1 cellular context compared by ENCODE assay signal in genomic region chr11:62380821-62381243, GRCh38.
TF ChIP-seq lines count a peak whose summit lies in the region.
"Not testable (repeated sequence)": the region's sequence is repeated elsewhere in the genome, so short reads cannot be mapped to it uniquely, and the experiment has no call there.

No MANE protein-coding gene starts in this region.

TF ChIP-seq in K562, 482 proteins besides CTCF, POLR2A, EP300 and RAD21:
- 0 out of 2 replicates have a peak, but pooled peaks have one; percentile 4 for TF ChIP-seq NFIC (IDR thresholded peaks at IDR 0.05)
- TF ChIP-seq ARID2 (IDR thresholded peaks at IDR 0.05) = 0 out of 2 replicates have a peak, but pooled peaks have one; percentile 10
- TF ChIP-seq ARID3A (IDR thresholded peaks at IDR 0.05; ENCODE audit: borderline replicate concordance, low read depth, low read length) = peak; percentile 84; the same call in 1 of the 2 replicates
- TF ChIP-seq DEAF1 (CRISPR knock-in tag; IDR thresholded peaks at IDR 0.05) = peak; percentile 89
- TF ChIP-seq RB1 (IDR thresholded peaks at IDR 0.05; ENCODE audit: low read depth) = 0 out of 2 replicates have a peak, but pooled peaks have one; percentile 36
- peak; percentile 40 for TF ChIP-seq EGR1 (conservative IDR thresholded peaks at IDR 0.05)
- TF ChIP-seq CTBP1 (IDR thresholded peaks at IDR 0.05; ENCODE audit: borderline replicate concordance) = peak; percentile 15; the same call in 1 of the 2 replicates
- peak; percentile 64; the same call in 1 of the 2 replicates for TF ChIP-seq SMC3 (conservative IDR thresholded peaks at IDR 0.05; ENCODE audit: insufficient read depth, low read depth, low read length)
- TF ChIP-seq CC2D1A (IDR thresholded peaks at IDR 0.05) = peak; percentile 26; the same call in 1 of the 2 replicates
- TF ChIP-seq STAG1 (CRISPR knock-in tag; IDR thresholded peaks at IDR 0.05; ENCODE audit: borderline replicate concordance) = peak; percentile 82; the same call in 1 of the 2 replicates
- peak in 1 of 2 experiments; percentile 16; a peak in 1 of 4 replicates for TF ChIP-seq RCOR1 (IDR thresholded peaks at IDR 0.05; ENCODE audit: borderline replicate concordance in 1 of 2, low read depth in 2 of 2, low read length in 2 of 2)
- not testable (repeated sequence) for TF ChIP-seq ATF1 (CRISPR knock-in tag; IDR thresholded peaks at IDR 0.05); NR2C2 (tag; IDR thresholded peaks at IDR 0.05)
- 0 out of 2 replicates have a peak, but pooled peaks have one; percentile 9 for TF ChIP-seq ATF1 (tag; IDR thresholded peaks at IDR 0.05)
- TF ChIP-seq L3MBTL2 (IDR thresholded peaks at IDR 0.05) = 0 out of 2 replicates have a peak, but pooled peaks have one; percentile 23
- TF ChIP-seq ILF3 (IDR thresholded peaks at IDR 0.05; ENCODE audit: borderline replicate concordance) = 0 out of 2 replicates have a peak, but pooled peaks have one; percentile 35
- 0 out of 2 replicates have a peak, but pooled peaks have one; percentile 22 for TF ChIP-seq NR2C2 (CRISPR knock-in tag; IDR thresholded peaks at IDR 0.05)
